ENCODE assay signal across 1 cellular context in the genomic region with DNA sequence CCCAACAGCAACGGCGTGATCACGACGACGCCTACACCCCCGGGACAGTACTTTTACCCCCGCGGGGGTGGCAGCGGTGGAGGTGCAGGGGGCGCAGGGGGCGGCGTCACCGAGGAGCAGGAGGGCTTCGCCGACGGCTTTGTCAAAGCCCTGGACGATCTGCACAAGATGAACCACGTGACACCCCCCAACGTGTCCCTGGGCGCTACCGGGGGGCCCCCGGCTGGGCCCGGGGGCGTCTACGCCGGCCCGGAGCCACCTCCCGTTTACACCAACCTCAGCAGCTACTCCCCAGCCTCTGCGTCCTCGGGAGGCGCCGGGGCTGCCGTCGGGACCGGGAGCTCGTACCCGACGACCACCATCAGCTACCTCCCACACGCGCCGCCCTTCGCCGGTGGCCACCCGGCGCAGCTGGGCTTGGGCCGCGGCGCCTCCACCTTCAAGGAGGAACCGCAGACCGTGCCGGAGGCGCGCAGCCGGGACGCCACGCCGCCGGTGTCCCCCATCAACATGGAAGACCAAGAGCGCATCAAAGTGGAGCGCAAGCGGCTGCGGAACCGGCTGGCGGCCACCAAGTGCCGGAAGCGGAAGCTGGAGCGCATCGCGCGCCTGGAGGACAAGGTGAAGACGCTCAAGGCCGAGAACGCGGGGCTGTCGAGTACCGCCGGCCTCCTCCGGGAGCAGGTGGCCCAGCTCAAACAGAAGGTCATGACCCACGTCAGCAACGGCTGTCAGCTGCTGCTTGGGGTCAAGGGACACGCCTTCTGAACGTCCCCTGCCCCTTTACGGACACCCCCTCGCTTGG.
A peak's percentile ranks its signal among the peaks of the same experiment; 100 is the strongest.
TF ChIP-seq lines count a peak whose summit lies in the region.

No MANE protein-coding gene starts in this region.

TF ChIP-seq in HepG2, 621 proteins besides CTCF, POLR2A, EP300 and RAD21 (continued from another document and continues in another):
- TF ChIP-seq MXD3 (CRISPR knock-in tag; IDR thresholded peaks at IDR 0.05) (peak; percentile 54; the same call in 1 of the 2 replicates), ZFP82 (CRISPR knock-in tag; IDR thresholded peaks at IDR 0.05; ENCODE audit: borderline replicate concordance) (0 out of 2 replicates have a peak, but pooled peaks have one; percentile 16), ZEB1 (IDR thresholded peaks at IDR 0.05; ENCODE audit: insufficient replicate concordance, low read depth) (no peak), ZFP90 (CRISPR knock-in tag; IDR thresholded peaks at IDR 0.05; ENCODE audit: borderline replicate concordance) (peak; percentile 56), ETS1 (CRISPR knock-in tag; IDR thresholded peaks at IDR 0.05) (no peak), JDP2 (CRISPR knock-in tag; IDR thresholded peaks at IDR 0.05; ENCODE audit: borderline replicate concordance) (no peak), MEIS2 (CRISPR knock-in tag; IDR thresholded peaks at IDR 0.05) (peak; percentile 68), ZBTB3 (CRISPR knock-in tag; IDR thresholded peaks at IDR 0.05; ENCODE audit: borderline replicate concordance, low read depth) (no peak), ZNF362 (CRISPR knock-in tag; IDR thresholded peaks at IDR 0.05; ENCODE audit: borderline replicate concordance) (no peak), ERF (CRISPR knock-in tag; IDR thresholded peaks at IDR 0.05) (peak; percentile 66), TEAD3 (CRISPR knock-in tag; optimal IDR thresholded peaks at IDR 0.05; ENCODE audit: borderline replicate concordance) (peak; percentile 22), ZNF563 (CRISPR knock-in tag; IDR thresholded peaks at IDR 0.05) (no peak), HOXA3 (CRISPR knock-in tag; IDR thresholded peaks at IDR 0.05) (peak; percentile 63), KLF13 (CRISPR knock-in tag; IDR thresholded peaks at IDR 0.05) (no peak), CEBPZ (IDR thresholded peaks at IDR 0.05; ENCODE audit: low read length) (no peak), HDAC1 (CRISPR knock-in tag; IDR thresholded peaks at IDR 0.05) (peak; percentile 81; the same call in 1 of the 2 replicates), BCL3 (CRISPR knock-in tag; IDR thresholded peaks at IDR 0.05) (no peak), SETDB1 (CRISPR knock-in tag; IDR thresholded peaks at IDR 0.05; ENCODE audit: borderline replicate concordance) (no peak), REL (CRISPR knock-in tag; conservative IDR thresholded peaks at IDR 0.05) (no peak), ZNF749 (CRISPR knock-in tag; IDR thresholded peaks at IDR 0.05; ENCODE audit: borderline replicate concordance) (peak; percentile 69), NKX3-1 (CRISPR knock-in tag; IDR thresholded peaks at IDR 0.05) (peak; percentile 61; the same call in 1 of the 2 replicates), ZNF383 (CRISPR knock-in tag; IDR thresholded peaks at IDR 0.05; ENCODE audit: borderline replicate concordance) (no peak), DPF2 (CRISPR knock-in tag; IDR thresholded peaks at IDR 0.05; ENCODE audit: borderline replicate concordance, low read depth) (0 out of 2 replicates have a peak, but pooled peaks have one; percentile 6), ZNF20 (CRISPR knock-in tag; IDR thresholded peaks at IDR 0.05) (peak; percentile 27; the same call in 1 of the 2 replicates)
- TF ChIP-seq, protein P1, sequence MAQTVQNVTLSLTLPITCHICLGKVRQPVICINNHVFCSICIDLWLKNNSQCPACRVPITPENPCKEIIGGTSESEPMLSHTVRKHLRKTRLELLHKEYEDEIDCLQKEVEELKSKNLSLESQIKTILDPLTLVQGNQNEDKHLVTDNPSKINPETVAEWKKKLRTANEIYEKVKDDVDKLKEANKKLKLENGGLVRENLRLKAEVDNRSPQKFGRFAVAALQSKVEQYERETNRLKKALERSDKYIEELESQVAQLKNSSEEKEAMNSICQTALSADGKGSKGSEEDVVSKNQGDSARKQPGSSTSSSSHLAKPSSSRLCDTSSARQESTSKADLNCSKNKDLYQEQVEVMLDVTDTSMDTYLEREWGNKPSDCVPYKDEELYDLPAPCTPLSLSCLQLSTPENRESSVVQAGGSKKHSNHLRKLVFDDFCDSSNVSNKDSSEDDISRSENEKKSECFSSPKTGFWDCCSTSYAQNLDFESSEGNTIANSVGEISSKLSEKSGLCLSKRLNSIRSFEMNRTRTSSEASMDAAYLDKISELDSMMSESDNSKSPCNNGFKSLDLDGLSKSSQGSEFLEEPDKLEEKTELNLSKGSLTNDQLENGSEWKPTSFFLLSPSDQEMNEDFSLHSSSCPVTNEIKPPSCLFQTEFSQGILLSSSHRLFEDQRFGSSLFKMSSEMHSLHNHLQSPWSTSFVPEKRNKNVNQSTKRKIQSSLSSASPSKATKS (CRISPR knock-in tag; IDR thresholded peaks at IDR 0.05) = no peak; the same call in 1 of the 2 replicates
- TF ChIP-seq, protein P2, sequence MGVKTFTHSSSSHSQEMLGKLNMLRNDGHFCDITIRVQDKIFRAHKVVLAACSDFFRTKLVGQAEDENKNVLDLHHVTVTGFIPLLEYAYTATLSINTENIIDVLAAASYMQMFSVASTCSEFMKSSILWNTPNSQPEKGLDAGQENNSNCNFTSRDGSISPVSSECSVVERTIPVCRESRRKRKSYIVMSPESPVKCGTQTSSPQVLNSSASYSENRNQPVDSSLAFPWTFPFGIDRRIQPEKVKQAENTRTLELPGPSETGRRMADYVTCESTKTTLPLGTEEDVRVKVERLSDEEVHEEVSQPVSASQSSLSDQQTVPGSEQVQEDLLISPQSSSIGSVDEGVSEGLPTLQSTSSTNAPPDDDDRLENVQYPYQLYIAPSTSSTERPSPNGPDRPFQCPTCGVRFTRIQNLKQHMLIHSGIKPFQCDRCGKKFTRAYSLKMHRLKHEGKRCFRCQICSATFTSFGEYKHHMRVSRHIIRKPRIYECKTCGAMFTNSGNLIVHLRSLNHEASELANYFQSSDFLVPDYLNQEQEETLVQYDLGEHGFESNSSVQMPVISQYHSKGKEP (CRISPR knock-in tag; IDR thresholded peaks at IDR 0.05) = no peak
- TF ChIP-seq, protein P3, sequence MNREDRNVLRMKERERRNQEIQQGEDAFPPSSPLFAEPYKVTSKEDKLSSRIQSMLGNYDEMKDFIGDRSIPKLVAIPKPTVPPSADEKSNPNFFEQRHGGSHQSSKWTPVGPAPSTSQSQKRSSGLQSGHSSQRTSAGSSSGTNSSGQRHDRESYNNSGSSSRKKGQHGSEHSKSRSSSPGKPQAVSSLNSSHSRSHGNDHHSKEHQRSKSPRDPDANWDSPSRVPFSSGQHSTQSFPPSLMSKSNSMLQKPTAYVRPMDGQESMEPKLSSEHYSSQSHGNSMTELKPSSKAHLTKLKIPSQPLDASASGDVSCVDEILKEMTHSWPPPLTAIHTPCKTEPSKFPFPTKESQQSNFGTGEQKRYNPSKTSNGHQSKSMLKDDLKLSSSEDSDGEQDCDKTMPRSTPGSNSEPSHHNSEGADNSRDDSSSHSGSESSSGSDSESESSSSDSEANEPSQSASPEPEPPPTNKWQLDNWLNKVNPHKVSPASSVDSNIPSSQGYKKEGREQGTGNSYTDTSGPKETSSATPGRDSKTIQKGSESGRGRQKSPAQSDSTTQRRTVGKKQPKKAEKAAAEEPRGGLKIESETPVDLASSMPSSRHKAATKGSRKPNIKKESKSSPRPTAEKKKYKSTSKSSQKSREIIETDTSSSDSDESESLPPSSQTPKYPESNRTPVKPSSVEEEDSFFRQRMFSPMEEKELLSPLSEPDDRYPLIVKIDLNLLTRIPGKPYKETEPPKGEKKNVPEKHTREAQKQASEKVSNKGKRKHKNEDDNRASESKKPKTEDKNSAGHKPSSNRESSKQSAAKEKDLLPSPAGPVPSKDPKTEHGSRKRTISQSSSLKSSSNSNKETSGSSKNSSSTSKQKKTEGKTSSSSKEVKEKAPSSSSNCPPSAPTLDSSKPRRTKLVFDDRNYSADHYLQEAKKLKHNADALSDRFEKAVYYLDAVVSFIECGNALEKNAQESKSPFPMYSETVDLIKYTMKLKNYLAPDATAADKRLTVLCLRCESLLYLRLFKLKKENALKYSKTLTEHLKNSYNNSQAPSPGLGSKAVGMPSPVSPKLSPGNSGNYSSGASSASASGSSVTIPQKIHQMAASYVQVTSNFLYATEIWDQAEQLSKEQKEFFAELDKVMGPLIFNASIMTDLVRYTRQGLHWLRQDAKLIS (CRISPR knock-in tag; IDR thresholded peaks at IDR 0.05) = no peak
- TF ChIP-seq, protein P4, sequence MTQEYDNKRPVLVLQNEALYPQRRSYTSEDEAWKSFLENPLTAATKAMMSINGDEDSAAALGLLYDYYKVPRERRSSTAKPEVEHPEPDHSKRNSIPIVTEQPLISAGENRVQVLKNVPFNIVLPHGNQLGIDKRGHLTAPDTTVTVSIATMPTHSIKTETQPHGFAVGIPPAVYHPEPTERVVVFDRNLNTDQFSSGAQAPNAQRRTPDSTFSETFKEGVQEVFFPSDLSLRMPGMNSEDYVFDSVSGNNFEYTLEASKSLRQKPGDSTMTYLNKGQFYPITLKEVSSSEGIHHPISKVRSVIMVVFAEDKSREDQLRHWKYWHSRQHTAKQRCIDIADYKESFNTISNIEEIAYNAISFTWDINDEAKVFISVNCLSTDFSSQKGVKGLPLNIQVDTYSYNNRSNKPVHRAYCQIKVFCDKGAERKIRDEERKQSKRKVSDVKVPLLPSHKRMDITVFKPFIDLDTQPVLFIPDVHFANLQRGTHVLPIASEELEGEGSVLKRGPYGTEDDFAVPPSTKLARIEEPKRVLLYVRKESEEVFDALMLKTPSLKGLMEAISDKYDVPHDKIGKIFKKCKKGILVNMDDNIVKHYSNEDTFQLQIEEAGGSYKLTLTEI (CRISPR knock-in tag; conservative IDR thresholded peaks at IDR 0.05) = no peak
